In genomic region chr9:127846451-127847154, GRCh38 we compare ENCODE assay signal across 12 cellular contexts. TPM values are rescaled to one million over a fixed set of nuclear protein-coding genes. Genes with fewer than 3 reads are reported as not detected.
DNase-seq lines count a peak whose midpoint lies in the region; ATAC-seq, FAIRE-seq and TF ChIP-seq lines count a peak whose summit lies in the region.
"Had no signal": no experiment of that assay in that cellular context is flagged by ENCODE, and none has a peak within 500 bp of the region (broad histone marks: within the 10 kb centered on the region; RNA-seq: fewer than 3 reads in every experiment).

No MANE protein-coding gene starts in this region.

- H3K4me2 ChIP-seq in endothelial cell of umbilical vein (ENCODE audit: insufficient read depth, low read length) (peak overlapping the region; percentile 76), smooth muscle cell (peak overlapping the region; percentile 37)

- H3K9me1 ChIP-seq in endothelial cell of umbilical vein (replicated peaks; ENCODE audit: control insufficient read depth, extremely low read depth, insufficient read depth, low read length) = no peaks in the 10 kb centered on the region

- peak; percentile 54 to 76 for ATAC-seq in lower lobe of right lung
- no peak for ATAC-seq in GM18505 (IDR thresholded peaks at IDR 0.05; ENCODE audit: unreplicated experiment)
- ATAC-seq in GM18498 (IDR thresholded peaks at IDR 0.05; ENCODE audit: unreplicated experiment) = no peak

- H2AFZ ChIP-seq in endothelial cell of umbilical vein (ENCODE audit: low read depth, low read length) (no peak overlapping the region), smooth muscle cell (ENCODE audit: low read depth) (no peak overlapping the region)

- CTCF ChIA-PET in HEK293 (lab: Yijun Ruan, JAX) = interaction anchor here (1.0 to 2.1 kb wide), 3 partner anchors 23 to 75 kb away, joined by 3 to 7 read pairs (median 5); no protein-coding TSS in a partner anchor
- CTCF ChIA-PET in endothelial cell of umbilical vein (lab: Charles Lee) = interaction anchor here (1.0 to 2.1 kb wide), 7 partner anchors 7 to 23 kb away, joined by 3 to 24 read pairs (median 7); partner anchors contain the start of gene ENG

- H3K27me3 ChIP-seq in endothelial cell of umbilical vein (ENCODE audit: control insufficient read depth in 2 of 2, insufficient read depth in 2 of 2, low read length in 2 of 2) (no peaks in the 10 kb centered on the region), lower lobe of right lung (ENCODE audit: low read depth) (no peaks in the 10 kb centered on the region), smooth muscle cell (ENCODE audit: low read depth) (no peaks in the 10 kb centered on the region)

- H3K4me3 ChIP-seq in HEK293 (ENCODE audit: low read depth, low read length) (no peak overlapping the region), endothelial cell of umbilical vein (replicated peaks in 1 of 3; ENCODE audit: insufficient read depth in 1 of 3, low read depth in 1 of 3, low read length in 3 of 3) (peak overlapping the region in 1 of 3 experiments; percentile 41), lower lobe of right lung (peak overlapping the region; percentile 86), smooth muscle cell (no peak overlapping the region)

- H3K9me3 ChIP-seq in HEK293 (ENCODE audit: control insufficient read depth, insufficient read depth, low read depth, low read length) (no peaks in the 10 kb centered on the region), endothelial cell of umbilical vein (replicated peaks; ENCODE audit: control insufficient read depth, insufficient read depth, low read length) (no peaks in the 10 kb centered on the region), lower lobe of right lung (peaks cover 11% of the 10 kb centered on the region), smooth muscle cell (replicated peaks; ENCODE audit: low read depth) (no peaks in the 10 kb centered on the region)

- TF ChIP-seq POLR2A in endothelial cell of umbilical vein (IDR thresholded peaks at IDR 0.05; ENCODE audit: low read depth, low read length) = no peak
- no peak for TF ChIP-seq POLR2A in GM18505 (IDR thresholded peaks at IDR 0.05; ENCODE audit: borderline replicate concordance, extremely low read depth, insufficient read depth, insufficient read length)

- TF ChIP-seq CTCF in HEK293 (tag by site-specific recombination; IDR thresholded peaks at IDR 0.05) = no peak
- no peak for TF ChIP-seq CTCF in endothelial cell of umbilical vein (IDR thresholded peaks at IDR 0.05; ENCODE audit: extremely low read depth in 1 of 2, insufficient read depth in 1 of 2, low read depth in 1 of 2, low read length in 2 of 2)
- no peak for TF ChIP-seq CTCF in lower lobe of right lung (IDR thresholded peaks at IDR 0.05)
- no peak for TF ChIP-seq CTCF in smooth muscle cell (IDR thresholded peaks at IDR 0.05; ENCODE audit: borderline replicate concordance, insufficient read depth, poor library complexity, severe bottlenecking)

- H3K9ac ChIP-seq in endothelial cell of umbilical vein (replicated peaks; ENCODE audit: extremely low read depth, insufficient read depth, low read length) = peak overlapping the region; percentile 83
- no peak overlapping the region for H3K9ac ChIP-seq in smooth muscle cell (ENCODE audit: low read depth)

- H3K36me3 ChIP-seq in HEK293 (ENCODE audit: control insufficient read depth in 2 of 2, insufficient read depth in 1 of 2, low read length in 2 of 2) (no peaks in the 10 kb centered on the region), endothelial cell of umbilical vein (ENCODE audit: control insufficient read depth in 2 of 2, extremely low read depth in 1 of 2, insufficient read depth in 2 of 2, low read length in 2 of 2) (peaks cover 22 to 30% of the 10 kb centered on the region in 2 experiments), lower lobe of right lung (peaks cover 37% of the 10 kb centered on the region), smooth muscle cell (ENCODE audit: low read depth) (no peaks in the 10 kb centered on the region)

- DNase-seq in endothelial cell of umbilical vein (ENCODE audit: low read depth, low spot score) = peak; percentile 63
- DNase-seq in lower lobe of right lung = no peak
- no peak for DNase-seq in smooth muscle cell (lab: John Stamatoyannopoulos, UW; ENCODE audit: unreplicated experiment)
- no peak for DNase-seq in stimulated activated naive CD4-positive, alpha-beta T cell treated with Interleukin-2 at 50 U/mL for 16 hours (lab: John Stamatoyannopoulos, UW)
- DNase-seq in caudate nucleus (lab: John Stamatoyannopoulos, UW) = no peak
- DNase-seq: EL, H9, NCI-H1092, T1000 had no signal

- no TSS peak for BruUV-seq in endothelial cell of umbilical vein (replicated peaks; lab: Mats Ljungman, UMichigan)

- POLR2A ChIA-PET in HEK293 (lab: Yijun Ruan, JAX) (interaction anchor here (0.6 kb wide), 1 partner anchor 59 kb away, joined by 3 read pairs; no protein-coding TSS in a partner anchor), endothelial cell of umbilical vein (lab: Charles Lee) (interaction anchor here (0.8 to 1.2 kb wide), 2 partner anchors 8 to 19 kb away, joined by 4 to 8 read pairs; no protein-coding TSS in a partner anchor)

- H3K4me1 ChIP-seq in HEK293 (ENCODE audit: control insufficient read depth, insufficient read depth, low read length) (no peaks in the 10 kb centered on the region), endothelial cell of umbilical vein (ENCODE audit: control insufficient read depth, extremely low read depth, insufficient read depth, low read length) (peaks cover 79% of the 10 kb centered on the region), lower lobe of right lung (peaks cover 64% of the 10 kb centered on the region), smooth muscle cell (ENCODE audit: low read depth) (no peaks in the 10 kb centered on the region)

- intact Hi-C loops in endothelial cell of umbilical vein (cut with micrococcal nuclease) = loop anchor here (1.0 kb wide), 1 partner anchor 8 kb away; no protein-coding TSS in a partner anchor
- intact Hi-C loops in lower lobe of right lung (cut with DNase I) = no loop called here

- WGBS in smooth muscle cell (ENCODE audit: low lambda C conversion rate) = 53% methylated on average over 18 of the region's 18 CpGs

- H3F3A ChIP-seq in smooth muscle cell (ENCODE audit: low read depth) = no peaks in the 10 kb centered on the region

- no peak for FAIRE-seq in endothelial cell of umbilical vein (lab: Jason Lieb, UNC)

- H3K79me2 ChIP-seq in endothelial cell of umbilical vein (ENCODE audit: control insufficient read depth, insufficient read depth, low read length) = peaks cover 91% of the 10 kb centered on the region
- no peaks in the 10 kb centered on the region for H3K79me2 ChIP-seq in smooth muscle cell (ENCODE audit: low read depth)

- H4K20me1 ChIP-seq in endothelial cell of umbilical vein (replicated peaks; ENCODE audit: control insufficient read depth, extremely low read depth, insufficient read depth, low read length) (no peaks in the 10 kb centered on the region), smooth muscle cell (ENCODE audit: low read depth) (no peaks in the 10 kb centered on the region)

- H3K27ac ChIP-seq in HEK293 (ENCODE audit: extremely low read depth, low read depth, low read length) (no peak overlapping the region), endothelial cell of umbilical vein (ENCODE audit: insufficient read depth, low read depth, low read length) (peak overlapping the region; percentile 97), lower lobe of right lung (peak overlapping the region; percentile 77), smooth muscle cell (ENCODE audit: low read depth) (peak overlapping the region; percentile 48), caudate nucleus (ENCODE audit: low read depth, low read length) (no peak overlapping the region)

- dilution Hi-C loops in endothelial cell of umbilical vein (cut with MboI; ENCODE audit: extremely low pct_ligation_motif_present, low sequenced_read_pairs) = no loop called here

RNA-seq across cellular contexts. Expression of gene ENG, which starts 7.9 kb away (rescaled TPM):
- total RNA-seq in endothelial cell of umbilical vein = 688 and 728 TPM in 2 replicates
- 338 and 355 TPM in 2 replicates for polyA plus RNA-seq in endothelial cell of umbilical vein
- 321 and 356 TPM in 2 replicates for polyA plus RNA-seq in endothelial cell of umbilical vein (2011; cell fraction: cytosol; rRNA removed)
- polyA plus RNA-seq in endothelial cell of umbilical vein (2011; cell fraction: nucleus; rRNA removed) = 246 and 249 TPM in 2 replicates
- 646 and 659 TPM in 2 replicates for polyA plus RNA-seq in endothelial cell of umbilical vein (2012)
- polyA minus RNA-seq in endothelial cell of umbilical vein = 275 and 289 TPM in 2 replicates
- 28.9 TPM for polyA minus RNA-seq in endothelial cell of umbilical vein (2011; cell fraction: cytosol; rRNA and poly(A)+ RNA removed)
- 123 and 127 TPM in 2 replicates for polyA minus RNA-seq in endothelial cell of umbilical vein (2011; cell fraction: nucleus; rRNA and poly(A)+ RNA removed)
- total RNA-seq in lower lobe of right lung = 323 TPM
- 11.1 and 12.6 TPM in 2 replicates for total RNA-seq in smooth muscle cell
- 42.4 and 54.1 TPM in 2 replicates for polyA plus RNA-seq in smooth muscle cell

RNA-seq across cellular contexts. Expression of gene AK1, which starts 30.9 kb away (rescaled TPM):
- total RNA-seq in endothelial cell of umbilical vein (113 and 115 TPM in 2 replicates), lower lobe of right lung (185 TPM), smooth muscle cell (22.2 and 52.4 TPM in 2 replicates)
- polyA plus RNA-seq in endothelial cell of umbilical vein (148 and 157 TPM in 2 replicates), smooth muscle cell (97.8 and 115 TPM in 2 replicates)
- polyA plus RNA-seq in endothelial cell of umbilical vein (2011; cell fraction: cytosol; rRNA removed) = 189 and 191 TPM in 2 replicates
- 108 and 134 TPM in 2 replicates for polyA plus RNA-seq in endothelial cell of umbilical vein (2011; cell fraction: nucleus; rRNA removed)
- 173 and 181 TPM in 2 replicates for polyA plus RNA-seq in endothelial cell of umbilical vein (2012)
- 33.5 and 35.7 TPM in 2 replicates for polyA minus RNA-seq in endothelial cell of umbilical vein
- polyA minus RNA-seq in endothelial cell of umbilical vein (2011; cell fraction: cytosol; rRNA and poly(A)+ RNA removed) = 36.3 TPM
- polyA minus RNA-seq in endothelial cell of umbilical vein (2011; cell fraction: nucleus; rRNA and poly(A)+ RNA removed) = 5.2 TPM in 2 replicates

RNA-seq across cellular contexts. Expression of gene FPGS, which starts 43.9 kb away (rescaled TPM):
- total RNA-seq in endothelial cell of umbilical vein = 90.2 and 90.7 TPM in 2 replicates
- 77.7 and 129 TPM in 2 replicates for polyA plus RNA-seq in endothelial cell of umbilical vein
- polyA plus RNA-seq in endothelial cell of umbilical vein (2011; cell fraction: cytosol; rRNA removed) = 67.9 and 72.7 TPM in 2 replicates
- polyA plus RNA-seq in endothelial cell of umbilical vein (2011; cell fraction: nucleus; rRNA removed) = 116 and 150 TPM in 2 replicates
- 58.5 and 71.2 TPM in 2 replicates for polyA plus RNA-seq in endothelial cell of umbilical vein (2012)
- 76.5 and 80.5 TPM in 2 replicates for polyA minus RNA-seq in endothelial cell of umbilical vein
- 58.0 TPM for polyA minus RNA-seq in endothelial cell of umbilical vein (2011; cell fraction: cytosol; rRNA and poly(A)+ RNA removed)
- polyA minus RNA-seq in endothelial cell of umbilical vein (2011; cell fraction: nucleus; rRNA and poly(A)+ RNA removed) = 45.1 and 52.0 TPM in 2 replicates
- total RNA-seq in lower lobe of right lung = 55.4 TPM
- 9.2 and 12.9 TPM in 2 replicates for total RNA-seq in smooth muscle cell
- 26.2 and 34.9 TPM in 2 replicates for polyA plus RNA-seq in smooth muscle cell

RNA-seq across cellular contexts. Expression of gene ST6GALNAC6, which starts 52.8 kb away (rescaled TPM):
- total RNA-seq in endothelial cell of umbilical vein (43.0 and 43.5 TPM in 2 replicates), lower lobe of right lung (82.0 TPM), smooth muscle cell (34.3 and 36.4 TPM in 2 replicates)
- polyA plus RNA-seq in endothelial cell of umbilical vein (78.9 and 93.6 TPM in 2 replicates), smooth muscle cell (48.8 and 65.8 TPM in 2 replicates)
- polyA plus RNA-seq in endothelial cell of umbilical vein (2011; cell fraction: cytosol; rRNA removed) = 43.5 and 55.9 TPM in 2 replicates
- polyA plus RNA-seq in endothelial cell of umbilical vein (2011; cell fraction: nucleus; rRNA removed) = 78.4 and 100.0 TPM in 2 replicates
- 27.3 and 41.2 TPM in 2 replicates for polyA plus RNA-seq in endothelial cell of umbilical vein (2012)
- polyA minus RNA-seq in endothelial cell of umbilical vein = 50.1 and 50.4 TPM in 2 replicates
- polyA minus RNA-seq in endothelial cell of umbilical vein (2011; cell fraction: cytosol; rRNA and poly(A)+ RNA removed) = 17.7 TPM
- polyA minus RNA-seq in endothelial cell of umbilical vein (2011; cell fraction: nucleus; rRNA and poly(A)+ RNA removed) = 20.0 and 24.0 TPM in 2 replicates

Comparison
In these comparisons a context has a peak if more than half of its experiments do, and no peak if none do; other contexts are left out.
1. H3K27ac ChIP-seq: peak in endothelial cell of umbilical vein (single experiment), lower lobe of right lung (single experiment) and smooth muscle cell (single experiment); none in HEK293 (single experiment) and caudate nucleus (single experiment).
2. ATAC-seq: peak in lower lobe of right lung (2 of 2); none in GM18505 (single experiment) and GM18498 (single experiment).
3. RNA of gene ENG, which starts 7.9 kb away (total RNA-seq): 688 to 728 TPM in endothelial cell of umbilical vein and 323 TPM in lower lobe of right lung (single experiment); 11.1 to 12.6 TPM in smooth muscle cell; every median in the first group is over 10 times any median in the second.